7 cellular contexts compared by ENCODE assay signal in the genomic region with DNA sequence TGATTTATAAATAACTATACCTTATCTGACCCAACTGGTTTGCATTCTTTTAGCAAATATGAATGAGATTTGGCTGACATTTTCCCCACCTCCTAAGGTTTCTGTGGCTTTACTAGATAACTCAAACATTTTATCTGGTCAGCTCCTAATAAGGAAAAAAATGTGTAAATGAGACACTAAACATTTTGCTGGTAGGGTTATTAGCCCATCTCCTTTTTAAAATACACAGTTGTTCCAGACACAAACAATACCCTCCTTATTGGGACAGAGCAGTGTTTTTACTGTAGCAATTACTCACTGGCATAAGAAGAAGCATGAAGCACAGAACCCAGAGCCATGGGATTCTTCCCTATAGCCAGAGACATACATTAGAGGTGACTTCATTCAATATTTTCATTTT.
"Had no signal": no experiment of that assay in that cellular context is flagged by ENCODE, and none has a peak within 500 bp of the region (broad histone marks: within the 10 kb centered on the region; RNA-seq: fewer than 3 reads in every experiment).

No MANE protein-coding gene starts in this region.

- ATAC-seq: GM23338 had no signal

- DNase-seq: H9, HCEC 1CT, KBM-7 had no signal

- H2AFZ ChIP-seq: GM23338 had no signal

- H3K27ac Mint-ChIP-seq: GM23338, IgD-negative memory B cell had no signal

- H3K4me1 Mint-ChIP-seq: IgD-negative memory B cell had no signal

- H3K9me3 Mint-ChIP-seq: GM23338, H9 had no signal

- H3K4me2 ChIP-seq: GM23338 had no signal

- FAIRE-seq: H1, HTR-8/SVneo had no signal

- H3K4me3 Mint-ChIP-seq: GM23338, H9, IgD-negative memory B cell had no signal

- H3K4me3 ChIP-seq: GM23338 had no signal

- H3K27me3 Mint-ChIP-seq: IgD-negative memory B cell had no signal
